Comparison of ENCODE assay signal across 15 cellular contexts in the genomic region with DNA sequence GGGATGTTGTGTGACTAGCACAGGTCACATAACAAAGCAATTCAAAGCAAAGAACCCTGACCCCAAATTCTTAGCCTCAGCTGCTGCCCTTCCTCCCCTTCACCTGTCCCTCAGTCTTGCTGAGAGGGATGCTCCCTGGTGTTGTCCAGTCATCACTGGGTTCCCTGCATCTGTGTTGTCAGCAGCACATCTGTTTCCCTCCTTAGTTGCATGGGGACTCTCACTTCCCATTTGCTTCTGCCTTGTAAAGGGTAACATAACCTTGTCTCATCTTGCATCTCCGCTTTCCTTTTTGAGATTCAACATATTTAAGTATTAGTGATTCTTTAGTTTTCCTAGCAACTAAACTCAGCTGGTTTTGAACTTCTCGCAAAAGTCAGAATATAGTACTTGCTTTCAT. TPM values are rescaled to one million over a fixed set of nuclear protein-coding genes. Genes with fewer than 3 reads are reported as not detected.
DNase-seq lines count a peak whose midpoint lies in the region; ATAC-seq and TF ChIP-seq lines count a peak whose summit lies in the region.
"Had no signal": no experiment of that assay in that cellular context is flagged by ENCODE, and none has a peak within 500 bp of the region (broad histone marks: within the 10 kb centered on the region; RNA-seq: fewer than 3 reads in every experiment).

No MANE protein-coding gene starts in this region.

- CTCF ChIA-PET in GM10248 (lab: Yijun Ruan, JAX), result interaction anchor here (1.1 to 2.5 kb wide), 6 partner anchors 10 to 199 kb away, joined by 3 to 15 read pairs (median 9); no protein-coding TSS in a partner anchor

- TF ChIP-seq CTCF in GM10248 (IDR thresholded peaks at IDR 0.05; ENCODE audit: control extremely low read depth, extremely low read depth, low read depth, missing control alignments), result no peak

- POLR2A ChIA-PET in GM10248 (lab: Yijun Ruan, JAX), result no interaction called here

- intact Hi-C loops in left colon (cut with DNase I, micrococcal nuclease), result loop anchor here in 1 of 2 donors (10.0 kb wide), 1 partner anchor 160 kb away; no protein-coding TSS in a partner anchor

- ATAC-seq in GM19438 (IDR thresholded peaks at IDR 0.05; ENCODE audit: low read depth, unreplicated experiment), result peak; percentile 51
- ATAC-seq in HG03103 (IDR thresholded peaks at IDR 0.05; ENCODE audit: low read depth, unreplicated experiment), result peak; percentile 49
- no peak for ATAC-seq in left colon
- ATAC-seq: activated CD4-positive, alpha-beta T cell treated with anti-CD3 and anti-CD28 coated beads for 36 hours; foreskin keratinocyte had no signal

- H3K27ac ChIP-seq in caudate nucleus (ENCODE audit: low read depth, low read length), result peak overlapping the region; percentile 83
- H3K27ac ChIP-seq: foreskin keratinocyte, KMS-11 had no signal

- peak; percentile 43 for DNase-seq in GM10248 (ENCODE audit: extremely low spot score)
- no peak for DNase-seq in caudate nucleus (lab: John Stamatoyannopoulos, UW)
- DNase-seq in NCI-H128 (lab: John Stamatoyannopoulos, UW; ENCODE audit: unreplicated experiment), result no peak
- no peak for DNase-seq in NCI-H524 treated with DMSO at 0.1 percent for 48 hours (lab: John Stamatoyannopoulos, UW)
- no peak for DNase-seq in islet precursor cell
- DNase-seq in left colon, result no peak
- DNase-seq: activated CD4-positive, alpha-beta T cell treated with anti-CD3 and anti-CD28 coated beads for 36 hours; activated T-cell treated with anti-CD3 and anti-CD28 coated beads, Interleukin-2, amount 50 U/mL, for 48 hours; aorta; BE2C; foreskin keratinocyte; stomach had no signal

RNA-seq across cellular contexts. Expression of gene SPATA13, which starts 54.0 kb away (rescaled TPM):
- total RNA-seq in left colon, result 10 to 100 TPM; 36.5 to 37.3 TPM
